In genomic region chr18:48605408-48605845, GRCh38 we compare ENCODE assay signal across 10 cellular contexts.
DNase-seq lines count a peak whose midpoint lies in the region; ATAC-seq and TF ChIP-seq lines count a peak whose summit lies in the region.
"Had no signal": no experiment of that assay in that cellular context is flagged by ENCODE, and none has a peak within 500 bp of the region (broad histone marks: within the 10 kb centered on the region; RNA-seq: fewer than 3 reads in every experiment).

No MANE protein-coding gene starts in this region.

- H3K4me3 ChIP-seq in liver (ENCODE audit: low read depth in 1 of 3, low read length in 3 of 3) (no peak overlapping the region), stomach (no peak overlapping the region)

- no peaks in the 10 kb centered on the region for H3K4me1 ChIP-seq in liver (ENCODE audit: control insufficient read depth in 4 of 4, insufficient read depth in 4 of 4, low read length in 3 of 4)
- H3K4me1 ChIP-seq in stomach, result peaks cover 0 to 19% (median 9%) of the 10 kb centered on the region in 4 donors

- H3K9ac ChIP-seq in liver (ENCODE audit: low read depth in 1 of 2, low read length in 2 of 2), result no peak overlapping the region

- ATAC-seq in SK-N-SH treated with all-trans-retinoic acid at 6 μM for 48 hours, result peak; percentile 57
- no peak for ATAC-seq in activated T-helper 17 cell treated with anti-CD3 and anti-CD28 coated beads, Interleukin-2, amount 50 U/mL, for 72 hours (replicated peaks)
- ATAC-seq in HG02884 (IDR thresholded peaks at IDR 0.05; ENCODE audit: unreplicated experiment), result no peak

- H3K36me3 Mint-ChIP-seq in activated T-helper 17 cell treated with anti-CD3 and anti-CD28 coated beads, Interleukin-2, amount 50 U/mL, for 72 hours (ENCODE audit: low read depth), result no peaks in the 10 kb centered on the region

- peak; percentile 59 to 75 for TF ChIP-seq RAD21 in liver (IDR thresholded peaks at IDR 0.05)

- no peaks in the 10 kb centered on the region for H3K9me3 ChIP-seq in liver (ENCODE audit: control insufficient read depth in 4 of 4, low read length in 3 of 4)
- no peaks in the 10 kb centered on the region for H3K9me3 ChIP-seq in stomach

- no peaks in the 10 kb centered on the region for H3K27me3 Mint-ChIP-seq in activated T-helper 17 cell treated with anti-CD3 and anti-CD28 coated beads, Interleukin-2, amount 50 U/mL, for 72 hours
- H3K27me3 Mint-ChIP-seq: naive B cell had no signal

- H3K4me3 Mint-ChIP-seq in activated T-helper 17 cell treated with anti-CD3 and anti-CD28 coated beads, Interleukin-2, amount 50 U/mL, for 72 hours, result no peak overlapping the region
- H3K4me3 Mint-ChIP-seq: naive B cell had no signal

- H3K27ac ChIP-seq in liver (ENCODE audit: low read depth in 1 of 2, low read length in 2 of 2) (no peak overlapping the region), stomach (no peak overlapping the region)
- H3K27ac ChIP-seq: VCaP had no signal

- H3K36me3 ChIP-seq in liver (ENCODE audit: control insufficient read depth in 4 of 4, insufficient read depth in 3 of 4, low read depth in 1 of 4, low read length in 3 of 4) (no peaks in the 10 kb centered on the region), stomach (no peaks in the 10 kb centered on the region)

- H3K27me3 ChIP-seq in liver (ENCODE audit: control insufficient read depth in 4 of 4, insufficient read depth in 4 of 4, low read length in 3 of 4) (no peaks in the 10 kb centered on the region), stomach (no peaks in the 10 kb centered on the region)

- no peak overlapping the region for H3K27ac Mint-ChIP-seq in activated T-helper 17 cell treated with anti-CD3 and anti-CD28 coated beads, Interleukin-2, amount 50 U/mL, for 72 hours

- no peaks in the 10 kb centered on the region for H3K4me1 Mint-ChIP-seq in activated T-helper 17 cell treated with anti-CD3 and anti-CD28 coated beads, Interleukin-2, amount 50 U/mL, for 72 hours

- 84% methylated on average over 3 of the region's 3 CpGs for WGBS in liver
- WGBS in stomach, 5 donors, result 48 to 73% (median 61%) methylated on average over 2 to 3 of the region's 3 CpGs

- TF ChIP-seq POLR2A in stomach (IDR thresholded peaks at IDR 0.05), result no peak

- intact Hi-C loops in stomach (cut with DNase I; ENCODE audit: low total_unique reads), result no loop called here

- no peak for TF ChIP-seq EP300 in stomach (IDR thresholded peaks at IDR 0.05)

- DNase-seq in DMS53 (lab: John Stamatoyannopoulos, UW) (peak; percentile 53), DMS53 treated with DMSO at 0.1 percent for 48 hours (lab: John Stamatoyannopoulos, UW; ENCODE audit: unreplicated experiment) (no peak), HPDE6-E6E7 (ENCODE audit: extremely low spot score) (peak; percentile 52), stomach (no peak)
- DNase-seq: naive B cell had no signal

- H3K9me3 Mint-ChIP-seq in activated T-helper 17 cell treated with anti-CD3 and anti-CD28 coated beads, Interleukin-2, amount 50 U/mL, for 72 hours, result no peaks in the 10 kb centered on the region

- TF ChIP-seq CTCF in liver (IDR thresholded peaks at IDR 0.05; ENCODE audit: low read depth, low read length, missing input control), result peak; percentile 43
- TF ChIP-seq CTCF in stomach (IDR thresholded peaks at IDR 0.05), result no peak

TF ChIP-seq in SK-N-SH treated with all-trans-retinoic acid at 6 μM for 48 hours, 23 proteins besides CTCF, POLR2A, EP300 and RAD21 (continues in another document):
- no peak for TF ChIP-seq RARB (CRISPR knock-in tag; IDR thresholded peaks at IDR 0.05)
- TF ChIP-seq CSDC2 (CRISPR knock-in tag; IDR thresholded peaks at IDR 0.05), result no peak
- no peak for TF ChIP-seq ZFP30 (CRISPR knock-in tag; IDR thresholded peaks at IDR 0.05)
- no peak for TF ChIP-seq PATZ1 (CRISPR knock-in tag; IDR thresholded peaks at IDR 0.05; ENCODE audit: borderline replicate concordance)
- TF ChIP-seq TCF4 (CRISPR knock-in tag; IDR thresholded peaks at IDR 0.05; ENCODE audit: borderline replicate concordance), result no peak
- TF ChIP-seq ZC3H10 (CRISPR knock-in tag; IDR thresholded peaks at IDR 0.05), result no peak
- TF ChIP-seq PPARA (CRISPR knock-in tag; IDR thresholded peaks at IDR 0.05; ENCODE audit: borderline replicate concordance), result no peak
- TF ChIP-seq GLIS3 (CRISPR knock-in tag; IDR thresholded peaks at IDR 0.05), result no peak
- no peak for TF ChIP-seq ZNF70 (CRISPR knock-in tag; IDR thresholded peaks at IDR 0.05)
- no peak for TF ChIP-seq POU6F1 (CRISPR knock-in tag; IDR thresholded peaks at IDR 0.05; ENCODE audit: borderline replicate concordance, low read depth)
- no peak for TF ChIP-seq BACH2 (CRISPR knock-in tag; IDR thresholded peaks at IDR 0.05; ENCODE audit: borderline replicate concordance)
- no peak for TF ChIP-seq OSR1 (CRISPR knock-in tag; IDR thresholded peaks at IDR 0.05)

TF ChIP-seq in liver, 16 proteins besides CTCF, POLR2A, EP300 and RAD21:
- TF ChIP-seq ZBTB33 (IDR thresholded peaks at IDR 0.05), result no peak
- TF ChIP-seq NR2F2 (IDR thresholded peaks at IDR 0.05), result no peak
- no peak for TF ChIP-seq GABPA (IDR thresholded peaks at IDR 0.05 in 1 of 2, conservative IDR thresholded peaks at IDR 0.05 in 1 of 2)
- no peak for TF ChIP-seq EGR1 (IDR thresholded peaks at IDR 0.05; ENCODE audit: low read depth in 2 of 2)
- TF ChIP-seq JUND (IDR thresholded peaks at IDR 0.05), result no peak
- TF ChIP-seq HNF4G (IDR thresholded peaks at IDR 0.05), result no peak
- TF ChIP-seq RXRA (IDR thresholded peaks at IDR 0.05), result no peak
- no peak for TF ChIP-seq FOXA2 (IDR thresholded peaks at IDR 0.05)
- TF ChIP-seq REST (IDR thresholded peaks at IDR 0.05), result no peak
- no peak for TF ChIP-seq MAX (IDR thresholded peaks at IDR 0.05)
- no peak for TF ChIP-seq YY1 (IDR thresholded peaks at IDR 0.05)
- TF ChIP-seq TAF1 (conservative IDR thresholded peaks at IDR 0.05), result no peak
- TF ChIP-seq FOXA1 (IDR thresholded peaks at IDR 0.05), result no peak
- TF ChIP-seq HNF4A (conservative IDR thresholded peaks at IDR 0.05), result no peak
- TF ChIP-seq SP1 (IDR thresholded peaks at IDR 0.05), result no peak
- TF ChIP-seq ATF3 (IDR thresholded peaks at IDR 0.05), result no peak
TF ChIP-seq in liver: peak in this region for 0.

Comparison
In these comparisons a context has a peak if more than half of its experiments do, and no peak if none do; other contexts are left out.
1. DNase-seq: peak in DMS53 (single experiment) and HPDE6-E6E7 (single experiment); none in DMS53 treated with DMSO at 0.1 percent for 48 hours (single experiment) and stomach (single experiment).